ENCODE assay signal across 1 cellular context in genomic region chr3:153963012-153963411, GRCh38.
TF ChIP-seq lines count a peak whose summit lies in the region.

No MANE protein-coding gene starts in this region.

TF ChIP-seq in GM12878, 131 proteins besides CTCF, POLR2A, EP300 and RAD21:
- TF ChIP-seq TAF1 (IDR thresholded peaks at IDR 0.05; ENCODE audit: borderline replicate concordance, low read depth, low read length) (no peak), NFXL1 (IDR thresholded peaks at IDR 0.05; ENCODE audit: borderline replicate concordance) (no peak), CREM (IDR thresholded peaks at IDR 0.05; ENCODE audit: low read depth) (no peak), TBL1XR1 (IDR thresholded peaks at IDR 0.05; ENCODE audit: low read depth, low read length) (no peak), HDGF (IDR thresholded peaks at IDR 0.05) (no peak), CHD4 (IDR thresholded peaks at IDR 0.05) (no peak), BCL11A (IDR thresholded peaks at IDR 0.05; ENCODE audit: low read depth, low read length) (no peak), NFYA (IDR thresholded peaks at IDR 0.05; ENCODE audit: borderline replicate concordance, low read depth, low read length) (no peak), SRF (IDR thresholded peaks at IDR 0.05; ENCODE audit: low read depth in 2 of 2, low read length in 2 of 2) (no peak), WRNIP1 (IDR thresholded peaks at IDR 0.05; ENCODE audit: borderline replicate concordance, low read depth, low read length) (no peak)
- TF ChIP-seq, protein P1, sequence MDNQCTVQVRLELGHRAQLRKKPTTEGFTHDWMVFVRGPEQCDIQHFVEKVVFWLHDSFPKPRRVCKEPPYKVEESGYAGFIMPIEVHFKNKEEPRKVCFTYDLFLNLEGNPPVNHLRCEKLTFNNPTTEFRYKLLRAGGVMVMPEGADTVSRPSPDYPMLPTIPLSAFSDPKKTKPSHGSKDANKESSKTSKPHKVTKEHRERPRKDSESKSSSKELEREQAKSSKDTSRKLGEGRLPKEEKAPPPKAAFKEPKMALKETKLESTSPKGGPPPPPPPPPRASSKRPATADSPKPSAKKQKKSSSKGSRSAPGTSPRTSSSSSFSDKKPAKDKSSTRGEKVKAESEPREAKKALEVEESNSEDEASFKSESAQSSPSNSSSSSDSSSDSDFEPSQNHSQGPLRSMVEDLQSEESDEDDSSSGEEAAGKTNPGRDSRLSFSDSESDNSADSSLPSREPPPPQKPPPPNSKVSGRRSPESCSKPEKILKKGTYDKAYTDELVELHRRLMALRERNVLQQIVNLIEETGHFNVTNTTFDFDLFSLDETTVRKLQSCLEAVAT (IDR thresholded peaks at IDR 0.05): no peak
